16 cellular contexts compared by ENCODE assay signal in genomic region chr20:58111340-58112016, GRCh38.
DNase-seq lines count a peak whose midpoint lies in the region; ATAC-seq, FAIRE-seq and TF ChIP-seq lines count a peak whose summit lies in the region.
"Had no signal": no experiment of that assay in that cellular context is flagged by ENCODE, and none has a peak within 500 bp of the region (broad histone marks: within the 10 kb centered on the region; RNA-seq: fewer than 3 reads in every experiment).

No MANE protein-coding gene starts in this region.

- H3K36me3 ChIP-seq in RWPE2 (ENCODE audit: low read depth) (no peaks in the 10 kb centered on the region), esophagus muscularis mucosa (no peaks in the 10 kb centered on the region), osteoblast (ENCODE audit: insufficient read depth, low read length) (no peaks in the 10 kb centered on the region)
- H3K36me3 ChIP-seq: cardiac muscle cell, transverse colon had no signal

- H3K4me2 ChIP-seq in osteoblast (ENCODE audit: insufficient read depth, low read length): peak overlapping the region; percentile 49

- intact Hi-C loops in esophagus muscularis mucosa (cut with DNase I): no loop called here

- WGBS in esophagus muscularis mucosa: 84% methylated on average over 18 of the region's 18 CpGs

- no peaks in the 10 kb centered on the region for H3K9me3 ChIP-seq in RWPE2 (ENCODE audit: severe bottlenecking)
- H3K9me3 ChIP-seq in esophagus muscularis mucosa: no peaks in the 10 kb centered on the region
- H3K9me3 ChIP-seq in osteoblast (ENCODE audit: low read depth, low read length): no peaks in the 10 kb centered on the region
- H3K9me3 ChIP-seq: transverse colon had no signal

- H3K4me1 ChIP-seq in RWPE2 (ENCODE audit: insufficient read depth, poor library complexity, severe bottlenecking) (peaks cover 36% of the 10 kb centered on the region), esophagus muscularis mucosa (peaks cover 0 to 12% (median 9%) of the 10 kb centered on the region in 4 donors), osteoblast (ENCODE audit: insufficient read depth, low read length) (peaks cover 16% of the 10 kb centered on the region)
- H3K4me1 ChIP-seq: transverse colon had no signal

- FAIRE-seq in HTR-8/SVneo (lab: Jason Lieb, UNC): no peak
- FAIRE-seq: GM12891 had no signal

- TF ChIP-seq CTCF in AG10803 (conservative IDR thresholded peaks at IDR 0.05; ENCODE audit: low read length) (no peak), RWPE2 (IDR thresholded peaks at IDR 0.05; ENCODE audit: poor library complexity, severe bottlenecking) (no peak), esophagus muscularis mucosa (IDR thresholded peaks at IDR 0.05) (no peak), osteoblast (IDR thresholded peaks at IDR 0.05; ENCODE audit: extremely low read depth, low read depth, low read length) (no peak)

- ATAC-seq in RWPE2 (ENCODE audit: low read depth): no peak
- no peak for ATAC-seq in GM18858 (IDR thresholded peaks at IDR 0.05; ENCODE audit: unreplicated experiment)
- ATAC-seq: activated CD4-positive, CD25-positive, alpha-beta regulatory T cell treated with anti-CD3 and anti-CD28 coated beads, Interleukin-2, amount 50 U/mL, for 24 hours; activated naive CD4-positive, alpha-beta T cell treated with anti-CD3 and anti-CD28 coated beads, Interleukin-2, amount 50 U/mL, for 72 hours had no signal

- H2AFZ ChIP-seq in osteoblast (ENCODE audit: low read length): no peak overlapping the region

- no peaks in the 10 kb centered on the region for H4K20me1 ChIP-seq in osteoblast (ENCODE audit: insufficient read depth, low read length)

- no peaks in the 10 kb centered on the region for H3K79me2 ChIP-seq in osteoblast (ENCODE audit: insufficient read depth, low read length)

- peak overlapping the region; percentile 96 for H3K27ac ChIP-seq in RWPE2 (ENCODE audit: poor library complexity, severe bottlenecking)
- peak overlapping the region in 2 of 4 donors; percentile 23 to 46 for H3K27ac ChIP-seq in esophagus muscularis mucosa (replicated peaks in 1 of 4)
- H3K27ac ChIP-seq in osteoblast (ENCODE audit: low read depth, low read length): peak overlapping the region; percentile 48
- H3K27ac ChIP-seq: cardiac muscle cell, transverse colon had no signal

- no peaks in the 10 kb centered on the region for H3K27me3 ChIP-seq in RWPE2 (ENCODE audit: insufficient read depth, poor library complexity, severe bottlenecking)
- no peaks in the 10 kb centered on the region for H3K27me3 ChIP-seq in esophagus muscularis mucosa
- H3K27me3 ChIP-seq in osteoblast (ENCODE audit: insufficient read depth, low read length): no peaks in the 10 kb centered on the region
- H3K27me3 ChIP-seq: cardiac muscle cell, transverse colon had no signal

- TF ChIP-seq EP300 in esophagus muscularis mucosa (IDR thresholded peaks at IDR 0.05): no peak

- no peak for TF ChIP-seq POLR2A in esophagus muscularis mucosa (IDR thresholded peaks at IDR 0.05; ENCODE audit: low read depth)

- DNase-seq in AG10803 (ENCODE audit: low read depth): peak; percentile 27
- peak; percentile 61 for DNase-seq in RWPE2 (ENCODE audit: low spot score)
- peak; percentile 79 for DNase-seq in esophagus muscularis mucosa (ENCODE audit: extremely low spot score)
- no peak for DNase-seq in osteoblast (ENCODE audit: insufficient read length, low spot score, missing footprints)
- DNase-seq in activated gamma-delta T cell (lab: John Stamatoyannopoulos, UW): no peak
- DNase-seq in Kasumi-1 (lab: John Stamatoyannopoulos, UW): no peak
- DNase-seq in HTR-8/SVneo (ENCODE audit: insufficient read length, low spot score): no peak
- DNase-seq: activated CD8-positive, alpha-beta memory T cell treated with anti-CD3 and anti-CD28 coated beads, Interleukin-2, amount 50 U/mL, for 48 hours; KBM-7; SIG-M5; transverse colon had no signal

- H3K4me3 ChIP-seq in AG10803 (ENCODE audit: low read length) (no peak overlapping the region), RWPE2 (ENCODE audit: severe bottlenecking) (no peak overlapping the region), esophagus muscularis mucosa (no peak overlapping the region), osteoblast (ENCODE audit: insufficient read depth, low read length) (no peak overlapping the region)
- H3K4me3 ChIP-seq: cardiac muscle cell, transverse colon had no signal

Comparison
In these comparisons a context has a peak if more than half of its experiments do, and no peak if none do; other contexts are left out.
1. DNase-seq: peak in AG10803 (single experiment), RWPE2 (single experiment) and esophagus muscularis mucosa (single experiment); none in osteoblast (single experiment), activated gamma-delta T cell (single experiment), Kasumi-1 (0 of 2) and HTR-8/SVneo (single experiment).